Comparison of ENCODE assay signal across 13 cellular contexts in genomic region chrX:15384304-15384703, GRCh38. TPM values are rescaled to one million over a fixed set of nuclear protein-coding genes. Genes with fewer than 3 reads are reported as not detected.
A peak's percentile ranks its signal among the peaks of the same experiment; 100 is the strongest.
DNase-seq lines count a peak whose midpoint lies in the region; ATAC-seq and TF ChIP-seq lines count a peak whose summit lies in the region.
"Had no signal": no experiment of that assay in that cellular context is flagged by ENCODE, and none has a peak within 500 bp of the region (broad histone marks: within the 10 kb centered on the region; RNA-seq: fewer than 3 reads in every experiment).

Gene VEGFD, minus strand, starts transcription at chrX:15384413. Its CDS starts 467 bp downstream, at chrX:15383946.

- no peak for TF ChIP-seq CTCF in gastroesophageal sphincter (IDR thresholded peaks at IDR 0.05)

- TF ChIP-seq POLR2A in gastroesophageal sphincter (IDR thresholded peaks at IDR 0.05), result no peak

- WGBS in gastroesophageal sphincter (ENCODE audit: low coverage in 1 of 2), 2 donors, result 37 to 55% methylated on average over 2 of the region's 2 CpGs

- in situ Hi-C loops in G401 (cut with HindIII; ENCODE audit: low sequenced_read_pairs), result no loop called here
- in situ Hi-C loops in ACHN (cut with HindIII; ENCODE audit: low pct_ligation_motif_present, low pct_unique_long_range_greater_than_20kb, low sequenced_read_pairs), result no loop called here

- no peak for TF ChIP-seq EP300 in gastroesophageal sphincter (IDR thresholded peaks at IDR 0.05)

- H3K36me3 ChIP-seq in gastroesophageal sphincter, result no peaks in the 10 kb centered on the region

- H3K9me3 ChIP-seq in gastroesophageal sphincter, result no peaks in the 10 kb centered on the region

- ATAC-seq in gastroesophageal sphincter (peak; percentile 51), HG02852 (IDR thresholded peaks at IDR 0.05; ENCODE audit: unreplicated experiment) (no peak), GM18519 (IDR thresholded peaks at IDR 0.05; ENCODE audit: low FRiP score, unreplicated experiment) (no peak)
- ATAC-seq: activated CD4-positive, CD25-positive, alpha-beta regulatory T cell treated with anti-CD3 and anti-CD28 coated beads, Interleukin-2, amount 50 U/mL, for 24 hours had no signal

- peak; percentile 1 for DNase-seq in G401 (ENCODE audit: low spot score)
- DNase-seq in SW480 (ENCODE audit: low spot score), result peak; percentile 0
- DNase-seq in non-pigmented ciliary epithelial cell (ENCODE audit: low read depth), result peak; percentile 20
- no peak for DNase-seq in ACHN
- no peak for DNase-seq in NCI-H748 (lab: John Stamatoyannopoulos, UW; ENCODE audit: unreplicated experiment)
- DNase-seq: activated naive CD4-positive, alpha-beta T cell treated with anti-CD3 and anti-CD28 coated beads, Interleukin-2, amount 50 U/mL, for 16 hours; immature natural killer cell; NCI-H1092 treated with DMSO at 0.1 percent for 48 hours had no signal

- H3K27ac ChIP-seq in gastroesophageal sphincter, result no peak within 1 kb of the TSS

- no peaks in the 10 kb centered on the region for H3K27me3 ChIP-seq in gastroesophageal sphincter

- H3K4me3 ChIP-seq in gastroesophageal sphincter, result no peak within 1 kb of the TSS

- no peaks in the 10 kb centered on the region for H3K4me1 ChIP-seq in gastroesophageal sphincter

RNA-seq across cellular contexts. Expression of gene VEGFD, which starts in this region (rescaled TPM):
- total RNA-seq in G401 (2014; rRNA removed; shearing (Covaris generic)), result not detected in 2 replicates
- 1 to 10 TPM; 3.2 to 8.6 (median 5.3) TPM for total RNA-seq in gastroesophageal sphincter
- total RNA-seq: T-helper 1 cell treated with Interleukin-12 subunit alpha and Interleukin-12 subunit beta and Interleukin-4 antibody, amounts not matched to agents 30 ng/mL and 1 ng/mL, for 36 hours had no signal

Comparison
In these comparisons a context has a peak if more than half of its experiments do, and no peak if none do; other contexts are left out.
1. Peak in DNase-seq in G401; RNA of the gene not detected or under 1 TPM.
2. DNase-seq: peak in SW480 (single experiment) and non-pigmented ciliary epithelial cell (single experiment); none in ACHN (single experiment) and NCI-H748 (single experiment).